8 cellular contexts compared by ENCODE assay signal in genomic region chr5:176536902-176537607, GRCh38.
DNase-seq lines count a peak whose midpoint lies in the region; ATAC-seq and FAIRE-seq lines count a peak whose summit lies in the region.

RNF44 (minus strand) TSS chr5:176537402; CDS start chr5:176532472, 4,930 bp downstream.

- H3K9me3 ChIP-seq in effector memory CD4-positive, alpha-beta T cell (ENCODE audit: control insufficient read depth, low read length), result no peaks in the 10 kb centered on the region

- peaks cover 2% of the 10 kb centered on the region for H3K36me3 ChIP-seq in effector memory CD4-positive, alpha-beta T cell (ENCODE audit: control insufficient read depth, insufficient read depth, low read length)

- H3K36me3 Mint-ChIP-seq in memory B cell, result peaks cover 4% of the 10 kb centered on the region

- H3K4me3 Mint-ChIP-seq in memory B cell, result peak within 1 kb of the TSS; percentile 97

- peak; percentile 74 for FAIRE-seq in HTR-8/SVneo (lab: Jason Lieb, UNC)

- DNase-seq in COR-L47 (lab: John Stamatoyannopoulos, UW), result peak; percentile 97
- peak; percentile 94 for DNase-seq in HTR-8/SVneo (ENCODE audit: insufficient read length, low spot score)
- DNase-seq in NOMO-1 treated with DMSO at 0.1 percent for 48 hours (lab: John Stamatoyannopoulos, UW; ENCODE audit: unreplicated experiment), result peak; percentile 95
- peak; percentile 97 to 98 for DNase-seq in activated CD8-positive, alpha-beta memory T cell treated with anti-CD3 and anti-CD28 coated beads for 4 hours (ENCODE audit: low read depth in 2 of 2)
- DNase-seq in effector memory CD4-positive, alpha-beta T cell, result peak; percentile 95 to 97 (median 97)
- peak in 1 of 2 donors; percentile 98 for DNase-seq in memory B cell (ENCODE audit: low spot score in 2 of 2)
- peak; percentile 98 for DNase-seq in stimulated activated CD8-positive, alpha-beta memory T cell treated with anti-CD3 and anti-CD28 coated beads, Interleukin-12 subunit alpha, Interleukin-12 subunit beta, amount 100 ng/mL, for 1 hour (ENCODE audit: low read depth)

- peaks cover 44% of the 10 kb centered on the region for H3K4me1 Mint-ChIP-seq in memory B cell

- H3K27me3 Mint-ChIP-seq in memory B cell, result no peaks in the 10 kb centered on the region

- H3K9me3 Mint-ChIP-seq in memory B cell, result no peaks in the 10 kb centered on the region

- H3K4me1 ChIP-seq in effector memory CD4-positive, alpha-beta T cell (ENCODE audit: control insufficient read depth, insufficient read depth, low read length, poor library complexity, severe bottlenecking), result peaks cover 67% of the 10 kb centered on the region

- ATAC-seq in GM21381 (IDR thresholded peaks at IDR 0.05; ENCODE audit: unreplicated experiment), result peak; percentile 50
- peak; percentile 67 for ATAC-seq in memory B cell (ENCODE audit: low read depth)

- peak within 1 kb of the TSS; percentile 100 for H3K27ac ChIP-seq in effector memory CD4-positive, alpha-beta T cell (ENCODE audit: insufficient read depth, low read length, poor library complexity, severe bottlenecking)

- H3K27me3 ChIP-seq in effector memory CD4-positive, alpha-beta T cell (replicated peaks; ENCODE audit: control insufficient read depth, insufficient read depth, low read length, poor library complexity, severe bottlenecking), result no peaks in the 10 kb centered on the region

- peak within 1 kb of the TSS; percentile 95 for H3K4me3 ChIP-seq in effector memory CD4-positive, alpha-beta T cell (ENCODE audit: insufficient read depth, low read depth, low read length, poor library complexity, severe bottlenecking)

- peak within 1 kb of the TSS; percentile 97 for H3K27ac Mint-ChIP-seq in memory B cell
